1 cellular context compared by ENCODE assay signal in genomic region chr21:45295576-45296365, GRCh38.
TF ChIP-seq lines count a peak whose summit lies in the region.

No MANE protein-coding gene starts in this region.

TF ChIP-seq in HepG2, 621 proteins besides CTCF, POLR2A, EP300 and RAD21 (continued from another document):
- no peak for TF ChIP-seq ZNF318 (CRISPR knock-in tag; IDR thresholded peaks at IDR 0.05)
- TF ChIP-seq MXD4 (CRISPR knock-in tag; IDR thresholded peaks at IDR 0.05), result no peak
- TF ChIP-seq HMG20A (CRISPR knock-in tag; IDR thresholded peaks at IDR 0.05; ENCODE audit: borderline replicate concordance), result no peak
- TF ChIP-seq ELF1 (CRISPR knock-in tag; IDR thresholded peaks at IDR 0.05), result no peak
- no peak for TF ChIP-seq NCOR1 (IDR thresholded peaks at IDR 0.05; ENCODE audit: borderline replicate concordance, low read length)
- TF ChIP-seq ZNF580 (CRISPR knock-in tag; IDR thresholded peaks at IDR 0.05; ENCODE audit: borderline replicate concordance, low read depth), result no peak
- no peak for TF ChIP-seq ZBTB14 (CRISPR knock-in tag; IDR thresholded peaks at IDR 0.05)
- no peak for TF ChIP-seq RORA (CRISPR knock-in tag; IDR thresholded peaks at IDR 0.05)
- TF ChIP-seq LBX2 (CRISPR knock-in tag; IDR thresholded peaks at IDR 0.05; ENCODE audit: borderline replicate concordance), result no peak
- TF ChIP-seq ESRRA (CRISPR knock-in tag; IDR thresholded peaks at IDR 0.05; ENCODE audit: low read depth), result no peak
- no peak for TF ChIP-seq ZNF574 (CRISPR knock-in tag; IDR thresholded peaks at IDR 0.05)
- no peak for TF ChIP-seq ATRX (CRISPR knock-in tag; IDR thresholded peaks at IDR 0.05; ENCODE audit: borderline replicate concordance)
- TF ChIP-seq STAG1 (CRISPR knock-in tag; IDR thresholded peaks at IDR 0.05), result no peak
- no peak for TF ChIP-seq ZFP1 (CRISPR knock-in tag; IDR thresholded peaks at IDR 0.05)
- no peak for TF ChIP-seq ZFP41 (CRISPR knock-in tag; IDR thresholded peaks at IDR 0.05; ENCODE audit: borderline replicate concordance)
- TF ChIP-seq ZNF674 (CRISPR knock-in tag; IDR thresholded peaks at IDR 0.05; ENCODE audit: low read depth), result no peak
- TF ChIP-seq ISL2 (CRISPR knock-in tag; IDR thresholded peaks at IDR 0.05), result no peak
